9 cellular contexts compared by ENCODE assay signal in genomic region chr2:1769703-1770422, GRCh38. TPM values are rescaled to one million over a fixed set of nuclear protein-coding genes. Genes with fewer than 3 reads are reported as not detected.
DNase-seq lines count a peak whose midpoint lies in the region; ATAC-seq and TF ChIP-seq lines count a peak whose summit lies in the region.
"Had no signal": no experiment of that assay in that cellular context is flagged by ENCODE, and none has a peak within 500 bp of the region (broad histone marks: within the 10 kb centered on the region; RNA-seq: fewer than 3 reads in every experiment).

No MANE protein-coding gene starts in this region.

- no peak overlapping the region for H3K4me3 ChIP-seq in gastroesophageal sphincter
- no peak overlapping the region for H3K4me3 ChIP-seq in ovary

- TF ChIP-seq EP300 in gastroesophageal sphincter (IDR thresholded peaks at IDR 0.05) (no peak), ovary (IDR thresholded peaks at IDR 0.05) (no peak)

- TF ChIP-seq POLR2A in gastroesophageal sphincter (IDR thresholded peaks at IDR 0.05) (no peak), ovary (IDR thresholded peaks at IDR 0.05) (no peak)

- no peaks in the 10 kb centered on the region for H3K4me1 ChIP-seq in gastroesophageal sphincter
- H3K4me1 ChIP-seq in ovary (ENCODE audit: insufficient read depth), result no peaks in the 10 kb centered on the region

- peak; percentile 71 for ATAC-seq in HG02759 (IDR thresholded peaks at IDR 0.05; ENCODE audit: unreplicated experiment)
- ATAC-seq in gastroesophageal sphincter, result peak; percentile 60
- ATAC-seq in GM21825 (IDR thresholded peaks at IDR 0.05; ENCODE audit: unreplicated experiment), result no peak

- intact Hi-C loops in ovary (cut with DNase I), result no loop called here

- H3K36me3 ChIP-seq in gastroesophageal sphincter (no peaks in the 10 kb centered on the region), ovary (no peaks in the 10 kb centered on the region)

- DNase-seq in ELR (ENCODE audit: low read depth) (peak; percentile 71), NCI-H510A (lab: John Stamatoyannopoulos, UW) (peak; percentile 70), activated T-cell treated with anti-CD3 and anti-CD28 coated beads for 4 hours (peak; percentile 26), ovary (peak; percentile 36 to 64 (median 63)), CD1c-positive myeloid dendritic cell (ENCODE audit: extremely low spot score) (no peak)
- DNase-seq: activated B cell treated with CpG ODN at 0.5 μM for 24 hours had no signal

- H3K9me3 ChIP-seq in gastroesophageal sphincter (no peaks in the 10 kb centered on the region), ovary (no peaks in the 10 kb centered on the region)

- no peaks in the 10 kb centered on the region for H3K27me3 ChIP-seq in gastroesophageal sphincter
- no peaks in the 10 kb centered on the region for H3K27me3 ChIP-seq in ovary

- H3K27ac ChIP-seq in gastroesophageal sphincter, result no peak overlapping the region
- H3K27ac ChIP-seq in ovary, result no peak overlapping the region

- WGBS in gastroesophageal sphincter (ENCODE audit: low coverage in 1 of 2), 2 donors, result 58 to 62% methylated on average over 7 of the region's 13 CpGs
- WGBS in ovary, 3 donors, result 54 to 63% (median 62%) methylated on average over 13 of the region's 13 CpGs

- TF ChIP-seq CTCF in gastroesophageal sphincter (IDR thresholded peaks at IDR 0.05), result peak; percentile 61 to 82 (median 74)
- peak in 2 of 3 donors; percentile 42 to 43 for TF ChIP-seq CTCF in ovary (IDR thresholded peaks at IDR 0.05)

RNA-seq across cellular contexts. Expression of gene PXDN, which starts 25.5 kb away (rescaled TPM):
- 10 to 100 TPM; 19.9 to 95.9 (median 60.9) TPM for total RNA-seq in gastroesophageal sphincter
- 10 to 100 TPM; 36.0 to 73.3 (median 54.5) TPM for total RNA-seq in ovary
- 100 to 1,000 TPM in 1 of 2 donors, 10 to 100 TPM in 1; 39.2 to 116 TPM for polyA plus RNA-seq in ovary
